17 cellular contexts compared by ENCODE assay signal in genomic region chr3:144521131-144521530, GRCh38.
DNase-seq lines count a peak whose midpoint lies in the region; ATAC-seq lines count a peak whose summit lies in the region.
"Had no signal": no experiment of that assay in that cellular context is flagged by ENCODE, and none has a peak within 500 bp of the region (broad histone marks: within the 10 kb centered on the region; RNA-seq: fewer than 3 reads in every experiment).

No MANE protein-coding gene starts in this region.

- ATAC-seq in HG02588 (IDR thresholded peaks at IDR 0.05; ENCODE audit: unreplicated experiment) = no peak
- ATAC-seq in HG03469 (IDR thresholded peaks at IDR 0.05; ENCODE audit: unreplicated experiment) = no peak
- ATAC-seq: HepG2 had no signal

- DNase-seq in NCI-H82 (lab: John Stamatoyannopoulos, UW) (peak; percentile 48), NCI-H82 treated with DMSO at 0.1 percent for 48 hours (lab: John Stamatoyannopoulos, UW; ENCODE audit: unreplicated experiment) (no peak), NCI-H1105 treated with DMSO at 0.1 percent for 48 hours (lab: John Stamatoyannopoulos, UW) (peak; percentile 74), NCI-H524 (lab: John Stamatoyannopoulos, UW) (peak; percentile 40 to 81), glomerular visceral epithelial cell (ENCODE audit: extremely low spot score) (no peak)
- DNase-seq: ACHN; Calu3; CD4-positive, CD25-positive, alpha-beta regulatory T cell; DMS153; DMS79 treated with DMSO at 0.1 percent for 48 hours; EL; GDM1; GOT3; H9 had no signal

Comparison
In these comparisons a context has a peak if more than half of its experiments do, and no peak if none do; other contexts are left out.
1. DNase-seq: peak in NCI-H82 (single experiment), NCI-H1105 treated with DMSO at 0.1 percent for 48 hours (single experiment) and NCI-H524 (2 of 2); none in NCI-H82 treated with DMSO at 0.1 percent for 48 hours (single experiment) and glomerular visceral epithelial cell (single experiment).